ENCODE assay signal across 1 cellular context in genomic region chr9:34552986-34553385, GRCh38.
TF ChIP-seq lines count a peak whose summit lies in the region.

No MANE protein-coding gene starts in this region.

TF ChIP-seq in SK-N-SH, 30 proteins besides CTCF, POLR2A, EP300 and RAD21 (continued from another document):
- TF ChIP-seq IRF3 (IDR thresholded peaks at IDR 0.05; ENCODE audit: low read depth, low read length) (no peak), RCOR1 (IDR thresholded peaks at IDR 0.05; ENCODE audit: low read length) (no peak), GABPA (IDR thresholded peaks at IDR 0.05; ENCODE audit: low read depth) (no peak)
